In genomic region chr5:123875444-123876264, GRCh38 we compare ENCODE assay signal across 1 cellular context.
TF ChIP-seq lines count a peak whose summit lies in the region.

No MANE protein-coding gene starts in this region.

TF ChIP-seq in SK-N-SH, 30 proteins besides CTCF, POLR2A, EP300 and RAD21 (continued from another document):
- TF ChIP-seq TAF1 (IDR thresholded peaks at IDR 0.05; ENCODE audit: borderline replicate concordance, low read depth, low read length) (no peak), RCOR1 (IDR thresholded peaks at IDR 0.05; ENCODE audit: low read length) (no peak), RXRA (IDR thresholded peaks at IDR 0.05; ENCODE audit: borderline replicate concordance, low read depth) (no peak), FOXJ3 (CRISPR knock-in tag; IDR thresholded peaks at IDR 0.05) (no peak), TEAD4 (IDR thresholded peaks at IDR 0.05; ENCODE audit: borderline replicate concordance, insufficient read depth) (no peak)
TF ChIP-seq in SK-N-SH: peak in this region for 0.
